5 cellular contexts compared by ENCODE assay signal in the genomic region with DNA sequence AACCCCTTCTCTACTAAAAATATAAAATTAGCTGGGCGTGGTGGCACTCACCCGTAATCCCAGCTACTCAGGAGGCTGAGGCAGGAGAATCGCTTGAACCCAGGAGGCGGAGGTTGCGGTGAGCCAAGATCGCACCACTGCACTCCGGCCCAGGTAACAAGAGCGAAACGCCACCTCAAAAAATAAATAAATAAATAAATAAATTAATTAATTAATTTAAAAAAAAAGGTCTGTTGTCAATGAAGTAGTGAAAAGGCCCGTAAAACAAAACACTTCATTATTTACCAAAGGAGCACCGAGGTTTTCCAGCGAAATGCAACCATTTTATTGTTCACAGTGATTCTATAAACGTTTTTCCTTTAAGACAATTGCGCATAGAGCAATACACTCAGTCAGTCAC. TPM values are rescaled to one million over a fixed set of nuclear protein-coding genes. Genes with fewer than 3 reads are reported as not detected.
DNase-seq lines count a peak whose midpoint lies in the region; ATAC-seq and TF ChIP-seq lines count a peak whose summit lies in the region.
"Not testable (repeated sequence)": the region's sequence is repeated elsewhere in the genome, so short reads cannot be mapped to it uniquely, and the experiment has no call there.

No MANE protein-coding gene starts in this region.

- H3K4me1 ChIP-seq in HEK293 (ENCODE audit: control insufficient read depth, insufficient read depth, low read length) (peaks cover 22% of the 10 kb centered on the region), esophagus muscularis mucosa (peaks cover 28 to 58% (median 53%) of the 10 kb centered on the region in 4 donors)

- intact Hi-C loops in esophagus muscularis mucosa (cut with DNase I), result loop anchor here (5.0 kb wide), 1 partner anchor 36 kb away; no protein-coding TSS in a partner anchor

- peaks cover 94% of the 10 kb centered on the region for H3K4me1 Mint-ChIP-seq in WTC11
- H3K4me1 Mint-ChIP-seq in chondrocyte (ENCODE audit: low read depth), result peaks cover 41% of the 10 kb centered on the region
- H3K4me1 Mint-ChIP-seq in mesothelial cell of epicardium, result peaks cover 25% of the 10 kb centered on the region

- H3K36me3 ChIP-seq in HEK293 (ENCODE audit: control insufficient read depth in 2 of 2, insufficient read depth in 1 of 2, low read length in 2 of 2); esophagus muscularis mucosa: not testable (repeated sequence)

- H3K4me3 Mint-ChIP-seq in WTC11; chondrocyte (ENCODE audit: unreplicated experiment); mesothelial cell of epicardium: not testable (repeated sequence)

- not testable (repeated sequence) for H3K27ac Mint-ChIP-seq in WTC11
- H3K27ac Mint-ChIP-seq in chondrocyte (ENCODE audit: unreplicated experiment) (peak overlapping the region; percentile 47), mesothelial cell of epicardium (peak overlapping the region; percentile 2)

- not testable (repeated sequence) for H3K36me3 Mint-ChIP-seq in WTC11; chondrocyte (ENCODE audit: low read depth)
- peaks cover 12% of the 10 kb centered on the region for H3K36me3 Mint-ChIP-seq in mesothelial cell of epicardium

- H3K27me3 ChIP-seq in esophagus muscularis mucosa, result not testable (repeated sequence)

- POLR2A ChIA-PET in HEK293 (lab: Yijun Ruan, JAX); WTC11 (lab: Charles Lee): not testable (repeated sequence)

- TF ChIP-seq EP300 in esophagus muscularis mucosa (IDR thresholded peaks at IDR 0.05), result not testable (repeated sequence)

- TF ChIP-seq POLR2A in esophagus muscularis mucosa (IDR thresholded peaks at IDR 0.05; ENCODE audit: low read depth), result not testable (repeated sequence)

- CTCF ChIA-PET in HEK293 (lab: Yijun Ruan, JAX), result interaction anchor here (0.8 kb wide), 1 partner anchor 97 kb away, joined by 7 read pairs; no protein-coding TSS in a partner anchor
- CTCF ChIA-PET in WTC11 (lab: Charles Lee), result not testable (repeated sequence)

- not testable (repeated sequence) for TF ChIP-seq CTCF in HEK293 (tag by site-specific recombination; IDR thresholded peaks at IDR 0.05); WTC11 (IDR thresholded peaks at IDR 0.05); chondrocyte (IDR thresholded peaks at IDR 0.05); esophagus muscularis mucosa (IDR thresholded peaks at IDR 0.05); mesothelial cell of epicardium (IDR thresholded peaks at IDR 0.05; ENCODE audit: unreplicated experiment)

- H3K9me3 Mint-ChIP-seq in WTC11; chondrocyte (ENCODE audit: low read depth); mesothelial cell of epicardium: not testable (repeated sequence)

- ATAC-seq in WTC11, result not testable (repeated sequence)

- not testable (repeated sequence) for H3K9me3 ChIP-seq in HEK293 (ENCODE audit: control insufficient read depth, insufficient read depth, low read depth, low read length); esophagus muscularis mucosa

- 91% methylated on average over 14 of the region's 14 CpGs for WGBS in esophagus muscularis mucosa

- not testable (repeated sequence) for DNase-seq in WTC11 (ENCODE audit: low spot score); chondrocyte (ENCODE audit: low spot score); esophagus muscularis mucosa (ENCODE audit: extremely low spot score); mesothelial cell of epicardium (ENCODE audit: low spot score in 2 of 2, unreplicated experiment in 2 of 2)

- not testable (repeated sequence) for H3K27ac ChIP-seq in HEK293 (ENCODE audit: extremely low read depth, low read depth, low read length)
- peak overlapping the region in 3 of 4 donors; percentile 28 to 59 (median 47) for H3K27ac ChIP-seq in esophagus muscularis mucosa (replicated peaks in 1 of 4)

- H3K4me3 ChIP-seq in HEK293 (ENCODE audit: low read depth, low read length); esophagus muscularis mucosa: not testable (repeated sequence)

- H3K27me3 Mint-ChIP-seq in WTC11 (ENCODE audit: low read depth); chondrocyte (ENCODE audit: low read depth); mesothelial cell of epicardium (ENCODE audit: low read depth): not testable (repeated sequence)

TF ChIP-seq in HEK293, 187 proteins besides CTCF, POLR2A, EP300 and RAD21 (continues in another document):
- TF ChIP-seq, protein P1, sequence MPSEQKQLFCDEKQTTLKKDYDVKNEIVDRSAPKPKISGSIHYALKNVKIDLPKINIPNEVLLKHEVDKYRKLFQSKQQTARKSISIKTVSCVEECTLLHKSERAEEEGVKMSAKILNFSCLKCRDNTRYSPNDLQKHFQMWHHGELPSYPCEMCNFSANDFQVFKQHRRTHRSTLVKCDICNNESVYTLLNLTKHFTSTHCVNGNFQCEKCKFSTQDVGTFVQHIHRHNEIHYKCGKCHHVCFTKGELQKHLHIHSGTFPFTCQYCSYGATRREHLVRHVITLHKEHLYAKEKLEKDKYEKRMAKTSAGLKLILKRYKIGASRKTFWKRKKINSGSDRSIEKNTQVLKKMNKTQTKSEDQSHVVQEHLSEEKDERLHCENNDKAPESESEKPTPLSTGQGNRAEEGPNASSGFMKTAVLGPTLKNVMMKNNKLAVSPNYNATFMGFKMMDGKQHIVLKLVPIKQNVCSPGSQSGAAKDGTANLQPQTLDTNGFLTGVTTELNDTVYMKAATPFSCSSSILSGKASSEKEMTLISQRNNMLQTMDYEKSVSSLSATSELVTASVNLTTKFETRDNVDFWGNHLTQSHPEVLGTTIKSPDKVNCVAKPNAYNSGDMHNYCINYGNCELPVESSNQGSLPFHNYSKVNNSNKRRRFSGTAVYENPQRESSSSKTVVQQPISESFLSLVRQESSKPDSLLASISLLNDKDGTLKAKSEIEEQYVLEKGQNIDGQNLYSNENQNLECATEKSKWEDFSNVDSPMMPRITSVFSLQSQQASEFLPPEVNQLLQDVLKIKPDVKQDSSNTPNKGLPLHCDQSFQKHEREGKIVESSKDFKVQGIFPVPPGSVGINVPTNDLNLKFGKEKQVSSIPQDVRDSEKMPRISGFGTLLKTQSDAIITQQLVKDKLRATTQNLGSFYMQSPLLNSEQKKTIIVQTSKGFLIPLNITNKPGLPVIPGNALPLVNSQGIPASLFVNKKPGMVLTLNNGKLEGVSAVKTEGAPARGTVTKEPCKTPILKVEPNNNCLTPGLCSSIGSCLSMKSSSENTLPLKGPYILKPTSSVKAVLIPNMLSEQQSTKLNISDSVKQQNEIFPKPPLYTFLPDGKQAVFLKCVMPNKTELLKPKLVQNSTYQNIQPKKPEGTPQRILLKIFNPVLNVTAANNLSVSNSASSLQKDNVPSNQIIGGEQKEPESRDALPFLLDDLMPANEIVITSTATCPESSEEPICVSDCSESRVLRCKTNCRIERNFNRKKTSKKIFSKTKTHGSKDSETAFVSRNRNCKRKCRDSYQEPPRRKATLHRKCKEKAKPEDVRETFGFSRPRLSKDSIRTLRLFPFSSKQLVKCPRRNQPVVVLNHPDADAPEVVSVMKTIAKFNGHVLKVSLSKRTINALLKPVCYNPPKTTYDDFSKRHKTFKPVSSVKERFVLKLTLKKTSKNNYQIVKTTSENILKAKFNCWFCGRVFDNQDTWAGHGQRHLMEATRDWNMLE (tag by site-specific recombination; conservative IDR thresholded peaks at IDR 0.05; ENCODE audit: low read depth), result peak; percentile 69; the same call in 1 of the 2 replicates
- peak; percentile 44 for TF ChIP-seq ZNF426 (tag by site-specific recombination; IDR thresholded peaks at IDR 0.05)

TF ChIP-seq in WTC11, 78 proteins besides CTCF, POLR2A, EP300 and RAD21:
- 0 out of 2 replicates have a peak, but pooled peaks have one; percentile 37 for TF ChIP-seq HMGA2 (CRISPR knock-in tag; IDR thresholded peaks at IDR 0.05)

RNA-seq across cellular contexts. Expression of a gene that starts 39.5 kb away (rescaled TPM):
- total RNA-seq in WTC11 (2021) (560 to 657 TPM (median 656 TPM) in 3 replicates), chondrocyte (441 to 540 TPM (median 442 TPM) in 3 replicates), esophagus muscularis mucosa (100 to 1,000 TPM; 459 to 790 (median 624) TPM), mesothelial cell of epicardium (489 to 500 TPM (median 495 TPM) in 3 replicates)
